ENCODE assay signal across 11 cellular contexts in the genomic region with DNA sequence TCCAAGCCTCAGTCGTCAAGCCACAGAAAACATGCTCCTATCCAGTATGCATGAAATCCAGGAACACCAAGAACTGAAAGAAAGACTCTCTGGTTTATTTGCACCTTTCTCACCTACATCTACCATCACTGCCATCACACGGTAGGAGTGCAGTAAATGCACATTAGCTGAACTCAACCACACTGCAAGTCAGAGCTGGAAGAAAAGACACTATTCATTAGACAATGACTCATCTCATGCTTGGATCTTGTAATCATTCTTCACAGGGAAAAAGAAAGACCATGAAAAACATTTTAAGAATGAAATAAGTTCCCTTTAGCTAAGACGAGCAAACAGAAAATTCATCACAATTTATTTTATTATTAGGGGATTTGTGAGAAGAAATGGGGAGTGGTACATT.
DNase-seq lines count a peak whose midpoint lies in the region; ATAC-seq lines count a peak whose summit lies in the region.
"Had no signal": no experiment of that assay in that cellular context is flagged by ENCODE, and none has a peak within 500 bp of the region (broad histone marks: within the 10 kb centered on the region; RNA-seq: fewer than 3 reads in every experiment).

No MANE protein-coding gene starts in this region.

- H3K4me3 ChIP-seq in esophagus (ENCODE audit: low read depth in 1 of 2, low read length in 2 of 2), result no peak overlapping the region

- H3K9me3 Mint-ChIP-seq in activated CD8-positive, alpha-beta memory T cell treated with anti-CD3 and anti-CD28 coated beads, Interleukin-2, amount 10 ng/mL, durations not matched to agents 7 days and 5 days (ENCODE audit: low read depth), result no peaks in the 10 kb centered on the region

- H3K27me3 ChIP-seq in esophagus (ENCODE audit: control insufficient read depth in 1 of 2, insufficient read depth in 2 of 2, low read length in 2 of 2), result no peaks in the 10 kb centered on the region

- H3K4me3 Mint-ChIP-seq in activated CD8-positive, alpha-beta memory T cell treated with anti-CD3 and anti-CD28 coated beads, Interleukin-2, amount 10 ng/mL, durations not matched to agents 7 days and 5 days, result no peak overlapping the region
- H3K4me3 Mint-ChIP-seq: naive B cell had no signal

- no peaks in the 10 kb centered on the region for H3K9me3 ChIP-seq in esophagus (ENCODE audit: control insufficient read depth in 2 of 2, insufficient read depth in 1 of 2, low read depth in 1 of 2, low read length in 1 of 2)

- CTCF ChIA-PET in activated CD8-positive, alpha-beta memory T cell treated with anti-CD3 and anti-CD28 coated beads, Interleukin-2, amount 10 ng/mL, durations not matched to agents 7 days and 5 days (lab: Charles Lee), result no interaction called here

- H3K27me3 Mint-ChIP-seq in activated CD8-positive, alpha-beta memory T cell treated with anti-CD3 and anti-CD28 coated beads, Interleukin-2, amount 10 ng/mL, durations not matched to agents 7 days and 5 days, result no peaks in the 10 kb centered on the region
- H3K27me3 Mint-ChIP-seq: naive B cell had no signal

- 33 to 57% methylated on average over 3 of the region's 3 CpGs for WGBS in esophagus, 2 donors

- DNase-seq in Daoy (ENCODE audit: low read depth) (peak; percentile 27), RKO (ENCODE audit: low spot score) (peak; percentile 16), non-pigmented ciliary epithelial cell (ENCODE audit: low read depth) (peak; percentile 36), T1000 (lab: John Stamatoyannopoulos, UW) (no peak)
- DNase-seq in activated CD8-positive, alpha-beta memory T cell treated with anti-CD3 and anti-CD28 coated beads, Interleukin-2, amount 10 ng/mL, durations not matched to agents 7 days and 5 days, result no peak
- DNase-seq in activated CD4-positive, alpha-beta T cell treated with anti-CD3 and anti-CD28 coated beads, Interleukin-2, amount 50 U/mL, for 48 hours, result no peak
- DNase-seq: naive B cell; NCI-H1092; stimulated activated naive CD8-positive, alpha-beta T cell treated with anti-CD3 and anti-CD28 coated beads, Interleukin-15, Interleukin-2, amounts not matched to agents 100 U/mL and 50 U/mL, for 24 hours had no signal

- H3K4me1 Mint-ChIP-seq in activated CD8-positive, alpha-beta memory T cell treated with anti-CD3 and anti-CD28 coated beads, Interleukin-2, amount 10 ng/mL, durations not matched to agents 7 days and 5 days, result no peaks in the 10 kb centered on the region
- H3K4me1 Mint-ChIP-seq: naive B cell had no signal

- H3K36me3 ChIP-seq in esophagus (ENCODE audit: control insufficient read depth in 2 of 2, insufficient read depth in 2 of 2, low read length in 1 of 2), result no peaks in the 10 kb centered on the region

- H3K27ac ChIP-seq in esophagus (ENCODE audit: low read depth in 2 of 2, low read length in 1 of 2), result peak overlapping the region; percentile 11 to 37

- H3K27ac Mint-ChIP-seq in activated CD8-positive, alpha-beta memory T cell treated with anti-CD3 and anti-CD28 coated beads, Interleukin-2, amount 10 ng/mL, durations not matched to agents 7 days and 5 days, result no peak overlapping the region
- H3K27ac Mint-ChIP-seq: naive B cell had no signal

- ATAC-seq in activated CD8-positive, alpha-beta memory T cell treated with anti-CD3 and anti-CD28 coated beads, Interleukin-2, amount 10 ng/mL, durations not matched to agents 7 days and 5 days, result no peak
- ATAC-seq in HG03439 (IDR thresholded peaks at IDR 0.05; ENCODE audit: unreplicated experiment), result no peak
- ATAC-seq: stimulated activated naive CD8-positive, alpha-beta T cell treated with anti-CD3 and anti-CD28 coated beads, Interleukin-15, Interleukin-2, amounts not matched to agents 100 U/mL and 50 U/mL, for 24 hours had no signal

- H3K36me3 Mint-ChIP-seq in activated CD8-positive, alpha-beta memory T cell treated with anti-CD3 and anti-CD28 coated beads, Interleukin-2, amount 10 ng/mL, durations not matched to agents 7 days and 5 days, result no peaks in the 10 kb centered on the region
- H3K36me3 Mint-ChIP-seq: naive B cell had no signal

- no peaks in the 10 kb centered on the region for H3K4me1 ChIP-seq in esophagus (ENCODE audit: control insufficient read depth in 2 of 2, insufficient read depth in 2 of 2, low read length in 1 of 2)

Comparison
In these comparisons a context has a peak if more than half of its experiments do, and no peak if none do; other contexts are left out.
1. DNase-seq: peak in Daoy (single experiment), RKO (single experiment) and non-pigmented ciliary epithelial cell (single experiment); none in T1000 (single experiment), activated CD8-positive, alpha-beta memory T cell treated with anti-CD3 and anti-CD28 coated beads, Interleukin-2, amount 10 ng/mL, durations not matched to agents 7 days and 5 days (single experiment) and activated CD4-positive, alpha-beta T cell treated with anti-CD3 and anti-CD28 coated beads, Interleukin-2, amount 50 U/mL, for 48 hours (0 of 2).